ENCODE assay signal across 12 cellular contexts in the genomic region with DNA sequence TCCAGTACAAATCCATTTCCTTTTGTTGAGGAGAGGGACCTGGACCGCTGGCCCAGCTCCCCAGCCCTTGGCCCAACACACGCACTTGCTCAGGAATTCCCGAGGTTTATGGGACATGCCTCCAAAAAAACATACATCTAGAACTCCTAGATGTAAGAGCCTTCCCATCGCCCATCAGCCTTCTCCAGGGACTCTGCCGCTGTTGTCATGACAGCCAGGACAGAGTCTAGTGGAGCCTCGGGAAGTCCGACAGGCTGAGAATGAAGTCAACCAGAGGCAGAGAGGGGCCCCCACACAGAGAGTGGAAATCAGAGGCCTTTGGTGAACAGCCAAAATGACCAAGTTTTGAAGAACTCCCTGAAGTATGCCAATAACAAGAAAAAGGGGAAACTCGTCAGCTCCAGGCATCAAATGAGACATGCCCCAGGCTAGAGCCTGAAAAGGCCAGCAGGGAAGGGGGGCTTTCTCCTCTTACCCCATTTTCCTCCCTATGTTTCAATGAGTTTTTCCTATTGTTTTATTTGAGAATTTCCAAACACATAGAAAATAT. TPM values are rescaled to one million over a fixed set of nuclear protein-coding genes. Genes with fewer than 3 reads are reported as not detected.
DNase-seq lines count a peak whose midpoint lies in the region; ATAC-seq and TF ChIP-seq lines count a peak whose summit lies in the region.
"Had no signal": no experiment of that assay in that cellular context is flagged by ENCODE, and none has a peak within 500 bp of the region (broad histone marks: within the 10 kb centered on the region; RNA-seq: fewer than 3 reads in every experiment).

No MANE protein-coding gene starts in this region.

- peak overlapping the region; percentile 61 for H3K27ac Mint-ChIP-seq in type B pancreatic cell

- no peak for DNase-seq in heart right ventricle
- no peak for DNase-seq in Right ventricle myocardium superior
- no peak for DNase-seq in RWPE2 (ENCODE audit: low spot score)
- peak; percentile 31 for DNase-seq in iris pigment epithelial cell (ENCODE audit: low read depth)
- no peak for DNase-seq in type B pancreatic cell (ENCODE audit: extremely low spot score, unreplicated experiment)
- no peak for DNase-seq in SHP77 treated with DMSO at 0.1 percent for 48 hours (lab: John Stamatoyannopoulos, UW)
- no peak for DNase-seq in dorsolateral prefrontal cortex
- no peak for DNase-seq in SIG-M5 (lab: John Stamatoyannopoulos, UW)
- DNase-seq: midbrain, NCI-H1694 treated with DMSO at 0.1 percent for 48 hours, NCI-H526, SHP77 had no signal

- no peak overlapping the region for H3K4me3 ChIP-seq in heart right ventricle
- H3K4me3 ChIP-seq in RWPE2 (ENCODE audit: severe bottlenecking) = no peak overlapping the region
- no peak overlapping the region for H3K4me3 ChIP-seq in dorsolateral prefrontal cortex

- 76 to 77% methylated on average over 8 of the region's 8 CpGs for WGBS in heart right ventricle, 2 donors

- H3K36me3 ChIP-seq in heart right ventricle (no peaks in the 10 kb centered on the region), RWPE2 (ENCODE audit: low read depth) (no peaks in the 10 kb centered on the region)

- TF ChIP-seq CTCF in heart right ventricle (IDR thresholded peaks at IDR 0.05) (no peak), RWPE2 (IDR thresholded peaks at IDR 0.05; ENCODE audit: poor library complexity, severe bottlenecking) (no peak), type B pancreatic cell (conservative IDR thresholded peaks at IDR 0.05) (no peak), dorsolateral prefrontal cortex (IDR thresholded peaks at IDR 0.05 in 54 of 56, conservative IDR thresholded peaks at IDR 0.05 in 2 of 56; ENCODE audit: low read depth in 1 of 56, partially characterized antibody in 56 of 56) (no peak)

- H3K9me3 ChIP-seq in heart right ventricle = no peaks in the 10 kb centered on the region
- H3K9me3 ChIP-seq in RWPE2 (ENCODE audit: severe bottlenecking) = no peaks in the 10 kb centered on the region

- H3K36me3 Mint-ChIP-seq in type B pancreatic cell = no peaks in the 10 kb centered on the region

- ATAC-seq in heart right ventricle (peak in 1 of 8 donors; percentile 34), Right ventricle myocardium superior (ENCODE audit: poor library complexity) (no peak), RWPE2 (ENCODE audit: low read depth) (no peak)

- H3K9me3 Mint-ChIP-seq in type B pancreatic cell = peaks cover 5% of the 10 kb centered on the region

- H3K27me3 Mint-ChIP-seq in type B pancreatic cell = peaks cover 8% of the 10 kb centered on the region

- H3K4me1 Mint-ChIP-seq in type B pancreatic cell (ENCODE audit: unreplicated experiment) = peaks cover 47% of the 10 kb centered on the region

- no peaks in the 10 kb centered on the region for H3K27me3 ChIP-seq in heart right ventricle
- H3K27me3 ChIP-seq in RWPE2 (ENCODE audit: insufficient read depth, poor library complexity, severe bottlenecking) = no peaks in the 10 kb centered on the region
- H3K27me3 ChIP-seq in dorsolateral prefrontal cortex = no peaks in the 10 kb centered on the region

- no peak overlapping the region for H3K4me3 Mint-ChIP-seq in type B pancreatic cell

- H3K4me1 ChIP-seq in heart right ventricle (peaks cover 0 to 60% (median 14%) of the 10 kb centered on the region in 9 donors), RWPE2 (ENCODE audit: insufficient read depth, poor library complexity, severe bottlenecking) (peaks cover 27% of the 10 kb centered on the region)

- peak overlapping the region in 8 of 10 donors; percentile 13 to 83 (median 58) for H3K27ac ChIP-seq in heart right ventricle
- H3K27ac ChIP-seq in RWPE2 (ENCODE audit: poor library complexity, severe bottlenecking) = peak overlapping the region; percentile 72
- H3K27ac ChIP-seq in dorsolateral prefrontal cortex = peak overlapping the region in 27 of 59 donors; percentile 0 to 77 (median 44)

- intact Hi-C loops in heart right ventricle (cut with DNase I) (no loop called here), Right ventricle myocardium superior (cut with DNase I) (no loop called here), dorsolateral prefrontal cortex (cut with DNase I) (no loop called here)

RNA-seq across cellular contexts. Expression of a gene that starts 43.2 kb away (rescaled TPM):
- total RNA-seq in heart right ventricle (10 to 100 TPM; 72.6 to 99.7 (median 91.1) TPM), Right ventricle myocardium superior (80.9 TPM), type B pancreatic cell (ENCODE audit: low replicate concordance) (49.2 and 66.9 TPM in 2 replicates), dorsolateral prefrontal cortex (100 to 1,000 TPM in 92 of 120 experiments, 10 to 100 TPM in 28; 57.4 to 149 (median 113) TPM)
- polyA plus RNA-seq in heart right ventricle = 10 to 100 TPM; 17.3 to 26.2 TPM
